ENCODE assay signal across 29 cellular contexts in the genomic region with DNA sequence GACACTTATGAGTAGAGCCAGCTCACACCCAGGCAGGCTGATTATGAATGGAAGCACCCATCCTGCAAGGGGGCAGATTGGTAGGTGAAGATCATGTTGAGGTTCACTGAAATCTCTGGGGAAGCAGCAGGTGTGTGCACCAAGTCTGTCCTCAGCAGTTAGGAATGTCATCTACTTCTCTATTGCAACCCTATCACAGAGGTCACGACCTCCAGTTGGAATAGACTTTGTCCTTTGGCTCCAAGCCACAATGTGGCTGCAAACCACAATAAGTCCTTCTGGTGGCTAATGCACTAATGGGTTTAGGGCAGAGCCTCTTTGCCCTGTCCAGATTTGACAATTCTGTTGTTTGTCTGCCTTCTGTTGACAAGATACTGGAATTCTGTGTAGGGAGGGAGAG.
"Had no signal": no experiment of that assay in that cellular context is flagged by ENCODE, and none has a peak within 500 bp of the region (broad histone marks: within the 10 kb centered on the region; RNA-seq: fewer than 3 reads in every experiment).

No MANE protein-coding gene starts in this region.

- H3K36me3 ChIP-seq: adrenal gland, cardiac muscle cell, colonic mucosa, gastrocnemius medialis, ovary, prostate gland, sigmoid colon, vagina had no signal

- H3K27ac ChIP-seq: adrenal gland, body of pancreas, cardiac muscle cell, colonic mucosa, gastrocnemius medialis, ovary, prostate gland, sigmoid colon, vagina had no signal

- H3K4me1 ChIP-seq: adrenal gland, body of pancreas, colonic mucosa, gastrocnemius medialis, prostate gland, sigmoid colon, vagina had no signal

- DNase-seq: activated CD4-positive, alpha-beta T cell treated with anti-CD3 and anti-CD28 coated beads for 36 hours; activated CD4-positive, alpha-beta T cell treated with anti-CD3 and anti-CD28 coated beads, Interleukin-2, amount 50 U/mL, for 4 hours; activated CD4-positive, CD25-positive, alpha-beta regulatory T cell; activated effector memory CD4-positive, alpha-beta T cell treated with anti-CD3 and anti-CD28 coated beads, Interleukin-2, amount 50 U/mL, for 16 hours; activated naive CD4-positive, alpha-beta T cell treated with anti-CD3 and anti-CD28 coated beads for 36 hours; activated naive CD8-positive, alpha-beta T cell treated with anti-CD3 and anti-CD28 coated beads for 36 hours; activated T-cell treated with anti-CD3 and anti-CD28 coated beads for 4 hours; adrenal gland; aorta; cerebellar nuclear complex; colonic mucosa; effector CD8-positive, alpha-beta T cell; gastrocnemius medialis; glutamatergic neuron; hippocampal formation; left cardiac atrium; naive thymus-derived CD4-positive, alpha-beta T cell; ovary; retina; small intestine; stimulated activated CD4-positive, alpha-beta T cell treated with anti-CD3 and anti-CD28 coated beads, Interleukin-4, amount 100 ng/mL, for 24 hours; substantia nigra had no signal

- H3K27me3 ChIP-seq: body of pancreas, cardiac muscle cell, colonic mucosa, ovary, sigmoid colon, vagina had no signal

- FAIRE-seq: keratinocyte had no signal

- ATAC-seq: activated CD4-positive, alpha-beta T cell treated with anti-CD3 and anti-CD28 coated beads for 36 hours; body of pancreas; gastrocnemius medialis; left cardiac atrium; naive thymus-derived CD4-positive, alpha-beta T cell; stimulated activated effector memory CD8-positive, alpha-beta T cell treated with anti-CD3 and anti-CD28 coated beads, Interleukin-12 subunit alpha, Interleukin-12 subunit beta, amount 100 ng/mL, for 72 hours had no signal

- H3K9me3 ChIP-seq: adrenal gland, body of pancreas, colonic mucosa, gastrocnemius medialis, ovary, prostate gland, sigmoid colon, vagina had no signal

- H3K4me3 ChIP-seq: adrenal gland, body of pancreas, cardiac muscle cell, colonic mucosa, gastrocnemius medialis, ovary, prostate gland, sigmoid colon, vagina had no signal
